8 cellular contexts compared by ENCODE assay signal in the genomic region with DNA sequence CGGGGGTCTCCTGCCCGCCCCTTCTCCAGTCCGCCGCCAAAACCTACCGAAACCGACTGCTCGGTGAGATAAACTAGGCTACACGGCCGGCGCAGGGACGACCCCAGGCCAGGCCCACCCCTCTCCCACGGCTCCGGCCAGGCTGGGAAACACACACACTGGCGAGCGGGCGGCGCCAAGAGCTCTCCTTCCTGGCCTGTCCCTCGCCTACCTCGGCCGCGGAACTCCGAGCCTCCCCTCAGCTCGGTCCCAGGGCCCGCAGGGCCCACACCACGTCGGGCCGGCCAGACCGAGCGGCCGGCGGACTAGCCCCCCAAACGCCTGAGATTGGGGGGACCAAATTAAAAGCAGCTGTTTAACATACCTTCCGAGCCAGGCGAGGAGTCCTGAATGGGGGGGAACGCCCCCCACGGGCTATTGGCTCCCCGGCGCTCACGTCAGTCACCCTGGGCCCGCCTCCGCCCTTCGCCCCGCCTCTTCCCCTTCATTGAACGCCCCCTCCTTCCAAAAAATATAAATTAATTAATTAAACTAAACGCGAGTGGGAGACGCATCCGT. TPM values are rescaled to one million over a fixed set of nuclear protein-coding genes. Genes with fewer than 3 reads are reported as not detected.
DNase-seq lines count a peak whose midpoint lies in the region; ATAC-seq and TF ChIP-seq lines count a peak whose summit lies in the region.

No MANE protein-coding gene starts in this region.

- no peak for ATAC-seq in HG03097 (IDR thresholded peaks at IDR 0.05; ENCODE audit: low FRiP score, unreplicated experiment)

- H3K9me3 ChIP-seq in SJCRH30 (replicated peaks) (no peaks in the 10 kb centered on the region), neural cell (ENCODE audit: low read length) (no peaks in the 10 kb centered on the region)

- H3K4me3 ChIP-seq in SJCRH30 (peak overlapping the region; percentile 77), fibroblast of villous mesenchyme (ENCODE audit: low read depth, low read length) (peak overlapping the region; percentile 75), neural cell (ENCODE audit: low read length) (peak overlapping the region; percentile 97)

- H3K4me3 Mint-ChIP-seq in stimulated activated naive CD8-positive, alpha-beta T cell treated with anti-CD3 and anti-CD28 coated beads, Interleukin-15, Interleukin-2, amounts not matched to agents 100 ng/mL and 50 ng/mL, for 24 hours, result peak overlapping the region; percentile 93

- no peaks in the 10 kb centered on the region for H3K9me3 Mint-ChIP-seq in stimulated activated naive CD8-positive, alpha-beta T cell treated with anti-CD3 and anti-CD28 coated beads, Interleukin-15, Interleukin-2, amounts not matched to agents 100 ng/mL and 50 ng/mL, for 24 hours

- peak overlapping the region; percentile 83 for H3K27ac Mint-ChIP-seq in stimulated activated naive CD8-positive, alpha-beta T cell treated with anti-CD3 and anti-CD28 coated beads, Interleukin-15, Interleukin-2, amounts not matched to agents 100 ng/mL and 50 ng/mL, for 24 hours

- no peaks in the 10 kb centered on the region for H3K79me2 ChIP-seq in neural cell (replicated peaks; ENCODE audit: insufficient read depth, low read length)

- H3K27me3 ChIP-seq in SJCRH30 (no peaks in the 10 kb centered on the region), neural cell (ENCODE audit: insufficient read depth, low read depth, low read length) (no peaks in the 10 kb centered on the region)

- peak overlapping the region; percentile 80 for H3K9ac ChIP-seq in neural cell (ENCODE audit: low read length)

- no peak for TF ChIP-seq EP300 in neural cell (conservative IDR thresholded peaks at IDR 0.05; ENCODE audit: poor library complexity, severe bottlenecking)

- peak overlapping the region; percentile 32 for H2AFZ ChIP-seq in neural cell (ENCODE audit: low read depth, low read length)

- H3K36me3 ChIP-seq in SJCRH30 (no peaks in the 10 kb centered on the region), neural cell (ENCODE audit: insufficient read depth, low read length) (no peaks in the 10 kb centered on the region)

- no peaks in the 10 kb centered on the region for H3F3A ChIP-seq in neural cell (ENCODE audit: insufficient read depth, low read length, poor library complexity, severe bottlenecking)

- no peaks in the 10 kb centered on the region for H4K20me1 ChIP-seq in neural cell (ENCODE audit: insufficient read depth)

- H3K4me1 Mint-ChIP-seq in stimulated activated naive CD8-positive, alpha-beta T cell treated with anti-CD3 and anti-CD28 coated beads, Interleukin-15, Interleukin-2, amounts not matched to agents 100 ng/mL and 50 ng/mL, for 24 hours (ENCODE audit: low read depth), result peaks cover 14% of the 10 kb centered on the region

- H3K4me2 ChIP-seq in neural cell (ENCODE audit: low read length), result peak overlapping the region; percentile 28

- TF ChIP-seq CTCF in fibroblast of villous mesenchyme (IDR thresholded peaks at IDR 0.05; ENCODE audit: insufficient read depth, low read depth, low read length) (no peak), neural cell (IDR thresholded peaks at IDR 0.05; ENCODE audit: poor library complexity, severe bottlenecking) (no peak)

- DNase-seq in DMS53 treated with DMSO at 0.1 percent for 48 hours (lab: John Stamatoyannopoulos, UW; ENCODE audit: unreplicated experiment), result peak; percentile 53
- DNase-seq in LHCN-M2 (ENCODE audit: low read depth), result peak; percentile 67
- DNase-seq in SJCRH30, result peak; percentile 80 to 84
- peak; percentile 56 to 83 (median 68) for DNase-seq in activated naive CD4-positive, alpha-beta T cell (lab: John Stamatoyannopoulos, UW)
- DNase-seq in fibroblast of villous mesenchyme (ENCODE audit: low read depth), result peak; percentile 73

- H3K4me1 ChIP-seq in SJCRH30, result no peaks in the 10 kb centered on the region

- H3K9me2 ChIP-seq in neural cell (ENCODE audit: insufficient read depth, low read length), result no peaks in the 10 kb centered on the region

- TF ChIP-seq RAD21 in neural cell (conservative IDR thresholded peaks at IDR 0.05), result no peak

- no peaks in the 10 kb centered on the region for H3K27me3 Mint-ChIP-seq in stimulated activated naive CD8-positive, alpha-beta T cell treated with anti-CD3 and anti-CD28 coated beads, Interleukin-15, Interleukin-2, amounts not matched to agents 100 ng/mL and 50 ng/mL, for 24 hours

- H3K36me3 Mint-ChIP-seq in stimulated activated naive CD8-positive, alpha-beta T cell treated with anti-CD3 and anti-CD28 coated beads, Interleukin-15, Interleukin-2, amounts not matched to agents 100 ng/mL and 50 ng/mL, for 24 hours (ENCODE audit: low read depth), result no peaks in the 10 kb centered on the region

- peak overlapping the region; percentile 49 for H3K27ac ChIP-seq in SJCRH30
- peak overlapping the region; percentile 80 for H3K27ac ChIP-seq in neural cell (ENCODE audit: low read length)

TF ChIP-seq in neural cell, 6 proteins besides CTCF, POLR2A, EP300 and RAD21:
- TF ChIP-seq TAF1 (IDR thresholded peaks at IDR 0.05; ENCODE audit: low read depth), result no peak
- TF ChIP-seq EZH2 (IDR thresholded peaks at IDR 0.05; ENCODE audit: borderline replicate concordance, insufficient read depth, low read length, poor library complexity, severe bottlenecking), result no peak
- TF ChIP-seq REST (IDR thresholded peaks at IDR 0.05; ENCODE audit: borderline replicate concordance), result peak; percentile 18
- peak; percentile 72 for TF ChIP-seq POLR2AphosphoS5 (IDR thresholded peaks at IDR 0.05)
- TF ChIP-seq SMC3 (conservative IDR thresholded peaks at IDR 0.05; ENCODE audit: poor library complexity), result no peak
- TF ChIP-seq MXI1 (conservative IDR thresholded peaks at IDR 0.05; ENCODE audit: poor library complexity, severe bottlenecking), result peak; percentile 68

RNA-seq across cellular contexts. Expression of gene SIN3A, which starts 4.0 kb away (rescaled TPM):
- 21.5 and 26.9 TPM in 2 replicates for total RNA-seq in LHCN-M2 (2014; rRNA removed)
- 10.3 TPM for polyA plus RNA-seq in LHCN-M2 (2012)
- 59.8 and 68.5 TPM in 2 replicates for total RNA-seq in SJCRH30 (2014; rRNA removed; shearing (Covaris generic))
- 29.0 and 35.0 TPM in 2 replicates for total RNA-seq in fibroblast of villous mesenchyme
- 11.5 and 13.7 TPM in 2 replicates for polyA plus RNA-seq in neural cell
- 50.6 and 60.5 TPM in 2 replicates for polyA minus RNA-seq in neural cell
